Comparison of ENCODE assay signal across 15 cellular contexts in the genomic region with DNA sequence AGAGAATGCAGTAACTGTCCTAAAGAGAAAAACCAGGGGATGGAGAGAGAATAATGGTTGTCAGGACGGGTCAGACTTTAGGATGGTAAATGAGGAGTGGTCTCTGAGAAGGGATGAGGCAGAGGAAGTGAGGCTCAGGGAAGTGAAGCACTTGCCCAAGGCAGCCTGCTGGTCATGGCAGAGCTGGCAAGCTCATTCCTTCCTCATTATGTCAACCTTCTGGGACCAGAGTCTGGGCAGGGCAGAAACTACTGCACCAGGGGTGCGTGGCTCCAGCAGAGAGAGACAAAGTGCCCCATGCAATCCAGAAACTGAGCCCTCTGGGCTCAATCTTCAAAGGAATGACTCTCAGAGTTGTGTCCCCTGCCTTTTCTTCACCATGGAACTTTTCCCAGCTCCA. TPM values are rescaled to one million over a fixed set of nuclear protein-coding genes. Genes with fewer than 3 reads are reported as not detected.
"Had no signal": no experiment of that assay in that cellular context is flagged by ENCODE, and none has a peak within 500 bp of the region (broad histone marks: within the 10 kb centered on the region; RNA-seq: fewer than 3 reads in every experiment).

No MANE protein-coding gene starts in this region.

RNA-seq across cellular contexts. Expression of a gene that starts 27.5 kb away (rescaled TPM):
- total RNA-seq: activated B cell treated with CpG ODN at 0.5 μM for 24 hours; activated CD4-positive, alpha-beta memory T cell treated with anti-CD3 and anti-CD28 coated beads for 36 hours; activated CD4-positive, alpha-beta memory T cell treated with anti-CD3 and anti-CD28 coated beads, Interleukin-2, amount 10 ng/mL, durations not matched to agents 7 days and 5 days; activated CD4-positive, alpha-beta T cell treated with anti-CD3 and anti-CD28 coated beads for 36 hours; activated CD4-positive, alpha-beta T cell treated with anti-CD3 and anti-CD28 coated beads, Interleukin-2, amount 10 ng/mL, durations not matched to agents 24 days and 14 days; activated CD4-positive, alpha-beta T cell treated with anti-CD3 and anti-CD28 coated beads, Interleukin-2, amount 10 ng/mL, durations not matched to agents 7 days and 5 days; activated CD8-positive, alpha-beta memory T cell treated with anti-CD3 and anti-CD28 coated beads for 36 hours; activated CD8-positive, alpha-beta memory T cell treated with anti-CD3 and anti-CD28 coated beads, Interleukin-2, amount 10 ng/mL, durations not matched to agents 7 days and 5 days; activated CD8-positive, alpha-beta T cell treated with anti-CD3 and anti-CD28 coated beads for 36 hours; activated CD8-positive, alpha-beta T cell treated with anti-CD3 and anti-CD28 coated beads, Interleukin-2, amount 10 ng/mL, durations not matched to agents 7 days and 5 days; T-cell; T-helper 1 cell treated with Interleukin-12 subunit alpha and Interleukin-12 subunit beta and Interleukin-4 antibody, amounts not matched to agents 30 ng/mL and 1 ng/mL, for 36 hours; T-helper 17 cell; T-helper 2 cell treated with Interferon-gamma antibody and Interleukin-4, amounts not matched to agents 100 ng/mL and 5 ng/mL, for 36 hours; WTC11 had no signal

RNA-seq across cellular contexts. Expression of a gene that starts 53.6 kb away (rescaled TPM):
- total RNA-seq: activated B cell treated with CpG ODN at 0.5 μM for 24 hours; activated CD4-positive, alpha-beta memory T cell treated with anti-CD3 and anti-CD28 coated beads for 36 hours; activated CD4-positive, alpha-beta memory T cell treated with anti-CD3 and anti-CD28 coated beads, Interleukin-2, amount 10 ng/mL, durations not matched to agents 7 days and 5 days; activated CD4-positive, alpha-beta T cell treated with anti-CD3 and anti-CD28 coated beads for 36 hours; activated CD4-positive, alpha-beta T cell treated with anti-CD3 and anti-CD28 coated beads, Interleukin-2, amount 10 ng/mL, durations not matched to agents 24 days and 14 days; activated CD4-positive, alpha-beta T cell treated with anti-CD3 and anti-CD28 coated beads, Interleukin-2, amount 10 ng/mL, durations not matched to agents 7 days and 5 days; activated CD8-positive, alpha-beta memory T cell treated with anti-CD3 and anti-CD28 coated beads for 36 hours; activated CD8-positive, alpha-beta memory T cell treated with anti-CD3 and anti-CD28 coated beads, Interleukin-2, amount 10 ng/mL, durations not matched to agents 7 days and 5 days; activated CD8-positive, alpha-beta T cell treated with anti-CD3 and anti-CD28 coated beads for 36 hours; activated CD8-positive, alpha-beta T cell treated with anti-CD3 and anti-CD28 coated beads, Interleukin-2, amount 10 ng/mL, durations not matched to agents 7 days and 5 days; T-cell; T-helper 1 cell treated with Interleukin-12 subunit alpha and Interleukin-12 subunit beta and Interleukin-4 antibody, amounts not matched to agents 30 ng/mL and 1 ng/mL, for 36 hours; T-helper 17 cell; T-helper 2 cell treated with Interferon-gamma antibody and Interleukin-4, amounts not matched to agents 100 ng/mL and 5 ng/mL, for 36 hours; WTC11 had no signal
